ENCODE assay signal across 1 cellular context in genomic region chr17:82096709-82097186, GRCh38.
TF ChIP-seq lines count a peak whose summit lies in the region.

No MANE protein-coding gene starts in this region.

TF ChIP-seq in K562, 482 proteins besides CTCF, POLR2A, EP300 and RAD21:
- TF ChIP-seq TAF15 (IDR thresholded peaks at IDR 0.05; ENCODE audit: low read depth, low read length) = 0 out of 2 replicates have a peak, but pooled peaks have one; percentile 58
- peak; percentile 64 for TF ChIP-seq RBFOX2 (IDR thresholded peaks at IDR 0.05; ENCODE audit: low read depth, low read length)
- TF ChIP-seq ZNF184 (CRISPR knock-in tag; IDR thresholded peaks at IDR 0.05) = no peak
- TF ChIP-seq MED1 (CRISPR knock-in tag; IDR thresholded peaks at IDR 0.05; ENCODE audit: borderline replicate concordance) = no peak
- no peak for TF ChIP-seq EZH2 (IDR thresholded peaks at IDR 0.05; ENCODE audit: borderline replicate concordance, low read depth, low read length)
- 0 out of 2 replicates have a peak, but pooled peaks have one; percentile 40 for TF ChIP-seq LCOR (CRISPR knock-in tag; IDR thresholded peaks at IDR 0.05)
- TF ChIP-seq FOXK1 (CRISPR knock-in tag; IDR thresholded peaks at IDR 0.05; ENCODE audit: borderline replicate concordance) = no peak
- no peak for TF ChIP-seq FOXP1 (CRISPR knock-in tag; IDR thresholded peaks at IDR 0.05)
- no peak for TF ChIP-seq TOE1 (IDR thresholded peaks at IDR 0.05; ENCODE audit: borderline replicate concordance)
- TF ChIP-seq TOE1 (CRISPR knock-in tag; IDR thresholded peaks at IDR 0.05; ENCODE audit: borderline replicate concordance, low read depth) = 0 out of 2 replicates have a peak, but pooled peaks have one; percentile 25
- peak; percentile 28 for TF ChIP-seq CHD1 (IDR thresholded peaks at IDR 0.05; ENCODE audit: low read length)
TF ChIP-seq in K562: peak in this region for 5.
